8 cellular contexts compared by ENCODE assay signal in genomic region chr5:150411245-150411979, GRCh38. TPM values are rescaled to one million over a fixed set of nuclear protein-coding genes. Genes with fewer than 3 reads are reported as not detected.
DNase-seq lines count a peak whose midpoint lies in the region; ATAC-seq and TF ChIP-seq lines count a peak whose summit lies in the region.

No MANE protein-coding gene starts in this region.

- POLR2A ChIA-PET in OCI-LY7 (lab: Charles Lee) = interaction anchor here (0.5 to 5.1 kb wide), 14 partner anchors 10 to 739 kb away, joined by 3 to 38 read pairs (median 6); partner anchors contain the start of genes RPS14 and TCOF1

- peak overlapping the region; percentile 99 for H3K4me3 ChIP-seq in OCI-LY7 (ENCODE audit: low read depth, low read length, poor library complexity, severe bottlenecking)

- no peaks in the 10 kb centered on the region for H3K9me2 ChIP-seq in OCI-LY7 (ENCODE audit: insufficient read depth, low read length)

- H3K4me1 ChIP-seq in OCI-LY7 (ENCODE audit: insufficient read depth, low read length, poor library complexity, severe bottlenecking) = peaks cover 69% of the 10 kb centered on the region

- peaks cover 61% of the 10 kb centered on the region for H3K36me3 ChIP-seq in OCI-LY7 (ENCODE audit: insufficient read depth, low read length)

- H4K20me1 ChIP-seq in OCI-LY7 (ENCODE audit: insufficient read depth, low read length) = peaks cover 25% of the 10 kb centered on the region

- no peak overlapping the region for H2AFZ ChIP-seq in OCI-LY7 (ENCODE audit: low read length)

- ATAC-seq in GM18867 (IDR thresholded peaks at IDR 0.05; ENCODE audit: unreplicated experiment) = peak; percentile 16

- no peaks in the 10 kb centered on the region for H3K9me3 ChIP-seq in OCI-LY7 (ENCODE audit: low read length)

- peak; percentile 91 for DNase-seq in OCI-LY7 (ENCODE audit: low spot score)
- DNase-seq in activated effector memory CD4-positive, alpha-beta T cell treated with anti-CD3 and anti-CD28 coated beads, Interleukin-2, amount 50 U/mL, for 16 hours = peak; percentile 85
- DNase-seq in kidney glomerular epithelial cell (lab: John Stamatoyannopoulos, UW) = peak; percentile 7
- peak; percentile 39 for DNase-seq in stimulated activated CD8-positive, alpha-beta memory T cell treated with anti-CD3 and anti-CD28 coated beads, Interleukin-12 subunit alpha, Interleukin-12 subunit beta, amount 100 ng/mL, for 1 hour (ENCODE audit: low read depth)
- DNase-seq in LoVo (ENCODE audit: low spot score) = no peak
- no peak for DNase-seq in occipital lobe (lab: John Stamatoyannopoulos, UW)
- no peak for DNase-seq in NCI-H2081 (lab: John Stamatoyannopoulos, UW)

- no peak for TF ChIP-seq CTCF in OCI-LY7 (conservative IDR thresholded peaks at IDR 0.05; ENCODE audit: low read length)

- intact Hi-C loops in OCI-LY7 (cut with micrococcal nuclease; ENCODE audit: unreplicated experiment) = loop anchor here (5.0 kb wide), 1 partner anchor 741 kb away; no protein-coding TSS in a partner anchor

- peak overlapping the region; percentile 97 for H3K27ac ChIP-seq in OCI-LY7 (ENCODE audit: low read depth, low read length, poor library complexity, severe bottlenecking)

- CTCF ChIA-PET in OCI-LY7 (lab: Charles Lee; ENCODE audit: unreplicated experiment) = interaction anchor here (1.0 to 2.0 kb wide), 3 partner anchors 12 to 46 kb away, joined by 5 to 7 read pairs (median 5); no protein-coding TSS in a partner anchor

- peaks cover 62% of the 10 kb centered on the region for H3K79me2 ChIP-seq in OCI-LY7 (ENCODE audit: insufficient read depth, low read depth, low read length)

- BruUV-seq in OCI-LY7 (replicated peaks; lab: Mats Ljungman, UMichigan) = no TSS peak

- peak overlapping the region; percentile 94 for H3K4me2 ChIP-seq in OCI-LY7 (ENCODE audit: low read length)

RNA-seq across cellular contexts. Expression of gene CD74, which starts 1.3 kb away (rescaled TPM):
- total RNA-seq in OCI-LY7 (2014; rRNA removed; shearing (Covaris generic)) = 2,446 and 3,686 TPM in 2 replicates
- total RNA-seq in OCI-LY7 (2022) = 1,759 and 1,769 TPM in 2 replicates
- 4.1 TPM for total RNA-seq in occipital lobe

RNA-seq across cellular contexts. Expression of gene RPS14, which starts 38.1 kb away (rescaled TPM):
- total RNA-seq in OCI-LY7 (2014; rRNA removed; shearing (Covaris generic)) = 2,281 and 2,351 TPM in 2 replicates
- total RNA-seq in OCI-LY7 (2022) (2,284 and 2,304 TPM in 2 replicates), occipital lobe (2,126 TPM)

RNA-seq across cellular contexts. Expression of gene TCOF1, which starts 53.9 kb away (rescaled TPM):
- total RNA-seq in OCI-LY7 (2014; rRNA removed; shearing (Covaris generic)) = 61.3 and 62.9 TPM in 2 replicates
- 104 and 108 TPM in 2 replicates for total RNA-seq in OCI-LY7 (2022)
- total RNA-seq in occipital lobe = 13.6 TPM

Comparison
In these comparisons a context has a peak if more than half of its experiments do, and no peak if none do; other contexts are left out.
1. DNase-seq: peak in OCI-LY7 (single experiment), activated effector memory CD4-positive, alpha-beta T cell treated with anti-CD3 and anti-CD28 coated beads, Interleukin-2, amount 50 U/mL, for 16 hours (single experiment), kidney glomerular epithelial cell (single experiment) and stimulated activated CD8-positive, alpha-beta memory T cell treated with anti-CD3 and anti-CD28 coated beads, Interleukin-12 subunit alpha, Interleukin-12 subunit beta, amount 100 ng/mL, for 1 hour (single experiment); none in LoVo (single experiment), occipital lobe (single experiment) and NCI-H2081 (0 of 2).
2. RNA of gene CD74, which starts 1.3 kb away (total RNA-seq): 1,759 to 3,686 TPM in OCI-LY7; 4.1 TPM in occipital lobe (single experiment); every median in the first group is over 100 times any median in the second.